Comparison of ENCODE assay signal across 24 cellular contexts in the genomic region with DNA sequence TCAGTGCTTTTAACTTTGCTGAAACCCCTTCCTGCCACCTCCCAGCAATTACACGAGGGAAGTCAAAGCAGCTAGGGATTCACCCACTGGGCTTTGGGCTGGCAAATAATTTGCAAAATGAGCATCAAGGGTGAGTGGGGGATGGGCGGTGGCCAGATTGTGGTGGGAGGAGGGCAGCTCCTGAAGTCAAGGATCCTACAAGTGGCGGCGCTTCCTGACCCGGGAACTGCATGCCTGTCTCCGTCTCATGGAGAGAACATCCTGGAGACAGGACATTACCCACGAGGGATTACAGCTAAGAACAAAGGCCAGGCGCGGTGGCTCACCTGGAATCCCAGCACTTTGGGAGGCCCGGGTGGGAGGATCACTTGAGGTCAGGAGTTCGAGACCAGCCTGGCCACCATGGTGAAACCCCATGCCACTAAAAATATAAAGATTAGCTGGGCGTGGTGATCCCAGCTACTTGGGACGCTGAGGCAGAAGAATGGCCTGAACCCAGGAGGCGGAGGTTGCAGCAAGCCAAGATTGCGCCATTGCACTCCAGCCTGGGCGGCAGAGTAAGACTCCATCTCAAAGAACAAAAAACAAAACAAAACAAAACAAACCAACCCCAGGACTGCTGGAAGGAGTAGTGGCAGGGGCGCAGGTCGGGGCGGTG. TPM values are rescaled to one million over a fixed set of nuclear protein-coding genes. Genes with fewer than 3 reads are reported as not detected.
DNase-seq lines count a peak whose midpoint lies in the region; ATAC-seq and TF ChIP-seq lines count a peak whose summit lies in the region.
"Had no signal": no experiment of that assay in that cellular context is flagged by ENCODE, and none has a peak within 500 bp of the region (broad histone marks: within the 10 kb centered on the region; RNA-seq: fewer than 3 reads in every experiment).

No MANE protein-coding gene starts in this region.

- H3K9ac ChIP-seq in neural progenitor cell = no peak overlapping the region
- H3K9ac ChIP-seq: parathyroid adenoma had no signal

- TF ChIP-seq CTCF in neural progenitor cell (IDR thresholded peaks at IDR 0.05) = no peak

- H3K27ac Mint-ChIP-seq in activated T-cell treated with anti-CD3 and anti-CD28 coated beads, Interleukin-2, amount 50 U/mL, for 24 hours = no peak overlapping the region
- no peak overlapping the region for H3K27ac Mint-ChIP-seq in stimulated activated naive CD8-positive, alpha-beta T cell treated with anti-CD3 and anti-CD28 coated beads, Interleukin-15, amount 100 ng/mL, for 72 hours
- H3K27ac Mint-ChIP-seq in neural progenitor cell = peak overlapping the region; percentile 66
- H3K27ac Mint-ChIP-seq: activated CD4-positive, alpha-beta memory T cell treated with anti-CD3 and anti-CD28 coated beads for 36 hours; B cell; naive B cell; stimulated activated memory B cell treated with anti-CD40 and anti-IgM and Interleukin-4, amounts not matched to agents 10 μg/mL and 1 μg/mL and 100 μg/mL, for 72 hours; T-helper 2 cell treated with Interferon-gamma antibody and Interleukin-4, amounts not matched to agents 5 μg/mL and 100 μg/mL, for 36 hours had no signal

- no peaks in the 10 kb centered on the region for H3K4me1 ChIP-seq in neural progenitor cell
- H3K4me1 ChIP-seq: A549, parathyroid adenoma had no signal

- no peak for ATAC-seq in activated T-cell treated with anti-CD3 and anti-CD28 coated beads, Interleukin-2, amount 50 U/mL, for 4 hours
- no peak for ATAC-seq in stimulated activated naive CD8-positive, alpha-beta T cell treated with anti-CD3 and anti-CD28 coated beads, Interleukin-15, amount 100 ng/mL, for 72 hours
- no peak for ATAC-seq in stimulated activated naive CD8-positive, alpha-beta T cell treated with anti-CD3 and anti-CD28 coated beads, Interleukin-15, Interleukin-2, amounts not matched to agents 100 U/mL and 50 U/mL, for 24 hours
- no peak for ATAC-seq in GM21360 (IDR thresholded peaks at IDR 0.05; ENCODE audit: unreplicated experiment)
- ATAC-seq in GM21515 (IDR thresholded peaks at IDR 0.05; ENCODE audit: unreplicated experiment) = no peak
- ATAC-seq: A549; Panc1; stimulated activated memory B cell treated with anti-CD40 and anti-IgM and Interleukin-4, amounts not matched to agents 10 μg/mL and 1 μg/mL and 100 μg/mL, for 72 hours had no signal

- H4K20me1 ChIP-seq in neural progenitor cell (ENCODE audit: low read depth) = no peaks in the 10 kb centered on the region

- no peaks in the 10 kb centered on the region for H3F3A ChIP-seq in neural progenitor cell (ENCODE audit: low read depth)

- H3K4me3 Mint-ChIP-seq in activated T-cell treated with anti-CD3 and anti-CD28 coated beads, Interleukin-2, amount 50 U/mL, for 24 hours = no peak overlapping the region
- H3K4me3 Mint-ChIP-seq in activated T-cell treated with anti-CD3 and anti-CD28 coated beads, Interleukin-2, amount 50 U/mL, for 4 hours = no peak overlapping the region
- peak overlapping the region; percentile 18 to 26 for H3K4me3 Mint-ChIP-seq in stimulated activated naive CD8-positive, alpha-beta T cell treated with anti-CD3 and anti-CD28 coated beads, Interleukin-15, amount 100 ng/mL, for 72 hours
- no peak overlapping the region for H3K4me3 Mint-ChIP-seq in neural progenitor cell
- H3K4me3 Mint-ChIP-seq: activated CD4-positive, alpha-beta memory T cell treated with anti-CD3 and anti-CD28 coated beads for 36 hours; B cell; naive B cell; stimulated activated memory B cell treated with anti-CD40 and anti-IgM and Interleukin-4, amounts not matched to agents 10 μg/mL and 1 μg/mL and 100 μg/mL, for 72 hours; T-helper 2 cell treated with Interferon-gamma antibody and Interleukin-4, amounts not matched to agents 5 μg/mL and 100 μg/mL, for 36 hours had no signal

- no peaks in the 10 kb centered on the region for H3K36me3 ChIP-seq in neural progenitor cell
- H3K36me3 ChIP-seq: tibial artery had no signal

- DNase-seq in activated T-cell treated with anti-CD3 and anti-CD28 coated beads, Interleukin-2, amount 50 U/mL, for 24 hours = peak; percentile 11
- DNase-seq in activated T-cell treated with anti-CD3 and anti-CD28 coated beads, Interleukin-2, amount 50 U/mL, for 4 hours = no peak
- DNase-seq in stimulated activated naive CD8-positive, alpha-beta T cell treated with anti-CD3 and anti-CD28 coated beads, Interleukin-15, amount 100 ng/mL, for 72 hours = no peak
- no peak for DNase-seq in stimulated activated naive CD8-positive, alpha-beta T cell treated with anti-CD3 and anti-CD28 coated beads, Interleukin-15, Interleukin-2, amounts not matched to agents 100 U/mL and 50 U/mL, for 24 hours
- DNase-seq in neural progenitor cell (ENCODE audit: low spot score) (no peak), SW 1271 (lab: John Stamatoyannopoulos, UW) (no peak)
- DNase-seq: activated CD4-positive, alpha-beta memory T cell treated with anti-CD3 and anti-CD28 coated beads for 36 hours; DND-41; kidney glomerular epithelial cell; mesendoderm; naive B cell; NCI-H1436 treated with DMSO at 0.1 percent for 48 hours; NCI-H524 had no signal

- no peak overlapping the region for H2AFZ ChIP-seq in neural progenitor cell (replicated peaks)
- H2AFZ ChIP-seq: parathyroid adenoma had no signal

- H3K9me3 ChIP-seq in neural progenitor cell (ENCODE audit: low read depth) = peaks cover 6% of the 10 kb centered on the region

- H3K4me1 Mint-ChIP-seq in activated T-cell treated with anti-CD3 and anti-CD28 coated beads, Interleukin-2, amount 50 U/mL, for 24 hours (ENCODE audit: low read depth) = peaks cover 5% of the 10 kb centered on the region
- peaks cover 8% of the 10 kb centered on the region for H3K4me1 Mint-ChIP-seq in activated T-cell treated with anti-CD3 and anti-CD28 coated beads, Interleukin-2, amount 50 U/mL, for 4 hours (ENCODE audit: low read depth)
- H3K4me1 Mint-ChIP-seq in stimulated activated naive CD8-positive, alpha-beta T cell treated with anti-CD3 and anti-CD28 coated beads, Interleukin-15, amount 100 ng/mL, for 72 hours = peaks cover 13% of the 10 kb centered on the region
- H3K4me1 Mint-ChIP-seq in neural progenitor cell = peaks cover 10% of the 10 kb centered on the region
- H3K4me1 Mint-ChIP-seq: stimulated activated memory B cell treated with anti-CD40 and anti-IgM and Interleukin-4, amounts not matched to agents 10 μg/mL and 1 μg/mL and 100 μg/mL, for 72 hours had no signal

- peaks cover 16% of the 10 kb centered on the region for H3K9me3 Mint-ChIP-seq in activated T-cell treated with anti-CD3 and anti-CD28 coated beads, Interleukin-2, amount 50 U/mL, for 24 hours
- peaks cover 11% of the 10 kb centered on the region for H3K9me3 Mint-ChIP-seq in activated T-cell treated with anti-CD3 and anti-CD28 coated beads, Interleukin-2, amount 50 U/mL, for 4 hours
- H3K9me3 Mint-ChIP-seq in stimulated activated naive CD8-positive, alpha-beta T cell treated with anti-CD3 and anti-CD28 coated beads, Interleukin-15, amount 100 ng/mL, for 72 hours = peaks cover 5 to 21% of the 10 kb centered on the region in 2 donors
- peaks cover 26% of the 10 kb centered on the region for H3K9me3 Mint-ChIP-seq in neural progenitor cell

- H3K79me2 ChIP-seq in neural progenitor cell (ENCODE audit: low read depth) = no peaks in the 10 kb centered on the region
- H3K79me2 ChIP-seq: parathyroid adenoma had no signal

- H3K27ac ChIP-seq in neural progenitor cell = no peak overlapping the region
- H3K27ac ChIP-seq: A549, parathyroid adenoma, SK-N-MC, tibial artery, VCaP had no signal

- no peak overlapping the region for H3K4me3 ChIP-seq in neural progenitor cell
- H3K4me3 ChIP-seq: A549, SK-N-MC, tibial artery had no signal

- H3K27me3 Mint-ChIP-seq in activated T-cell treated with anti-CD3 and anti-CD28 coated beads, Interleukin-2, amount 50 U/mL, for 24 hours = peaks cover 57% of the 10 kb centered on the region
- peaks cover 47% of the 10 kb centered on the region for H3K27me3 Mint-ChIP-seq in activated T-cell treated with anti-CD3 and anti-CD28 coated beads, Interleukin-2, amount 50 U/mL, for 4 hours (ENCODE audit: low read depth)
- H3K27me3 Mint-ChIP-seq in stimulated activated naive CD8-positive, alpha-beta T cell treated with anti-CD3 and anti-CD28 coated beads, Interleukin-15, amount 100 ng/mL, for 72 hours = peaks cover 62% of the 10 kb centered on the region
- peaks cover 10% of the 10 kb centered on the region for H3K27me3 Mint-ChIP-seq in neural progenitor cell (ENCODE audit: insufficient read depth, low read depth)

- H3K4me2 ChIP-seq in neural progenitor cell = no peak overlapping the region
- H3K4me2 ChIP-seq: A549 had no signal

- no peaks in the 10 kb centered on the region for H3K27me3 ChIP-seq in neural progenitor cell

- H3K36me3 Mint-ChIP-seq in activated T-cell treated with anti-CD3 and anti-CD28 coated beads, Interleukin-2, amount 50 U/mL, for 24 hours (ENCODE audit: low read depth) = peaks cover 2% of the 10 kb centered on the region
- H3K36me3 Mint-ChIP-seq in activated T-cell treated with anti-CD3 and anti-CD28 coated beads, Interleukin-2, amount 50 U/mL, for 4 hours (ENCODE audit: insufficient read depth) = peaks cover 3% of the 10 kb centered on the region
- no peaks in the 10 kb centered on the region for H3K36me3 Mint-ChIP-seq in neural progenitor cell

RNA-seq across cellular contexts. Expression of gene TTC34, which starts 12.9 kb away (rescaled TPM):
- under 1 TPM; 0.56 to 0.82 (median 0.60) TPM for total RNA-seq in activated T-cell treated with anti-CD3 and anti-CD28 coated beads, Interleukin-2, amount 50 U/mL, for 4 hours
- total RNA-seq in neural progenitor cell (ENCODE audit: low replicate concordance) = 0.09 and 0.87 TPM in 2 replicates

Comparison
In these comparisons a context has a peak if more than half of its experiments do, and no peak if none do; other contexts are left out.
1. H3K4me3 Mint-ChIP-seq: peak in stimulated activated naive CD8-positive, alpha-beta T cell treated with anti-CD3 and anti-CD28 coated beads, Interleukin-15, amount 100 ng/mL, for 72 hours (2 of 2); none in activated T-cell treated with anti-CD3 and anti-CD28 coated beads, Interleukin-2, amount 50 U/mL, for 24 hours (single experiment), activated T-cell treated with anti-CD3 and anti-CD28 coated beads, Interleukin-2, amount 50 U/mL, for 4 hours (single experiment) and neural progenitor cell (single experiment).